15 cellular contexts compared by ENCODE assay signal in genomic region chr2:165406053-165406628, GRCh38.
DNase-seq lines count a peak whose midpoint lies in the region; ATAC-seq and TF ChIP-seq lines count a peak whose summit lies in the region.
"Had no signal": no experiment of that assay in that cellular context is flagged by ENCODE, and none has a peak within 500 bp of the region (broad histone marks: within the 10 kb centered on the region; RNA-seq: fewer than 3 reads in every experiment).

No MANE protein-coding gene starts in this region.

- no TSS peak for BruUV-seq in MCF 10A (replicated peaks; lab: Mats Ljungman, UMichigan)

- H3K9ac ChIP-seq in SK-N-SH (no peak overlapping the region), iPS-15b (ENCODE audit: low read depth, low read length) (peak overlapping the region; percentile 17)

- H4K20me1 ChIP-seq in SK-N-SH (ENCODE audit: insufficient read depth): no peaks in the 10 kb centered on the region

- intact Hi-C loops in MCF 10A (cut with micrococcal nuclease): loop anchor here (10.0 kb wide), 1 partner anchor 369 kb away; no protein-coding TSS in a partner anchor
- intact Hi-C loops in breast epithelium (cut with DNase I; ENCODE audit: low total_unique reads): no loop called here

- H3K27me3 ChIP-seq in breast epithelium: no peaks in the 10 kb centered on the region
- no peaks in the 10 kb centered on the region for H3K27me3 ChIP-seq in SK-N-SH (ENCODE audit: insufficient read depth)
- no peaks in the 10 kb centered on the region for H3K27me3 ChIP-seq in iPS-15b (ENCODE audit: control insufficient read depth, insufficient read depth, low read length)
- H3K27me3 ChIP-seq: neutrophil had no signal

- CTCF ChIA-PET in MCF 10A (lab: Yijun Ruan, JAX) (interaction anchor here (0.7 to 5.9 kb wide), 6 partner anchors 10 to 495 kb away, joined by 3 to 60 read pairs (median 4); no protein-coding TSS in a partner anchor), SK-N-SH (lab: Yijun Ruan, JAX) (interaction anchor here (1.0 to 1.5 kb wide), 4 partner anchors 11 to 468 kb away, joined by 3 to 5 read pairs (median 4); partner anchors contain the start of gene CSRNP3)

- no peaks in the 10 kb centered on the region for H3K36me3 Mint-ChIP-seq in MCF 10A (ENCODE audit: insufficient read depth, unreplicated experiment)
- no peaks in the 10 kb centered on the region for H3K36me3 Mint-ChIP-seq in natural killer cell treated with Interleukin-12 subunit alpha and Interleukin-12 subunit beta and Interleukin-15 and Interleukin-18, amount 100 ng/mL, for 72 hours

- H3F3A ChIP-seq in SK-N-SH (replicated peaks; ENCODE audit: insufficient read depth): peaks cover 4% of the 10 kb centered on the region

- POLR2A ChIA-PET in MCF 10A (lab: Yijun Ruan, JAX) (interaction anchor here (0.8 kb wide), 1 partner anchor 468 kb away, joined by 4 read pairs; no protein-coding TSS in a partner anchor), SK-N-SH (lab: Yijun Ruan, JAX) (interaction anchor here (0.9 kb wide), 1 partner anchor 166 kb away, joined by 3 read pairs; no protein-coding TSS in a partner anchor)

- no peaks in the 10 kb centered on the region for H3K9me3 Mint-ChIP-seq in MCF 10A (ENCODE audit: unreplicated experiment)
- no peaks in the 10 kb centered on the region for H3K9me3 Mint-ChIP-seq in natural killer cell treated with Interleukin-12 subunit alpha and Interleukin-12 subunit beta and Interleukin-15 and Interleukin-18, amount 100 ng/mL, for 72 hours
- H3K9me3 Mint-ChIP-seq: stimulated activated naive CD8-positive, alpha-beta T cell treated with anti-CD3 and anti-CD28 coated beads, Interleukin-15, Interleukin-2, amounts not matched to agents 100 ng/mL and 50 ng/mL, for 24 hours had no signal

- H3K9me3 ChIP-seq in breast epithelium: no peaks in the 10 kb centered on the region
- no peaks in the 10 kb centered on the region for H3K9me3 ChIP-seq in SK-N-SH
- H3K9me3 ChIP-seq in iPS-15b (ENCODE audit: control insufficient read depth, insufficient read depth, low read length): no peaks in the 10 kb centered on the region
- H3K9me3 ChIP-seq: neutrophil had no signal

- TF ChIP-seq RAD21 in SK-N-SH (IDR thresholded peaks at IDR 0.05; ENCODE audit: low read length): peak; percentile 5; the same call in 1 of the 2 replicates

- H3K9me2 ChIP-seq in SK-N-SH: no peaks in the 10 kb centered on the region

- WGBS in SK-N-SH (ENCODE audit: low lambda C conversion rate): 49% methylated on average over 5 of the region's 5 CpGs

- H3K27ac ChIP-seq in breast epithelium: no peak overlapping the region
- H3K27ac ChIP-seq in SK-N-SH (ENCODE audit: low read depth in 2 of 2, low read length in 1 of 2): no peak overlapping the region
- H3K27ac ChIP-seq: neutrophil had no signal

- peak overlapping the region; percentile 14; the same call in 1 of the 2 replicates for H3K4me2 ChIP-seq in SK-N-SH

- no peak; a peak in 1 of 4 replicates for TF ChIP-seq EP300 in SK-N-SH (IDR thresholded peaks at IDR 0.05; ENCODE audit: borderline replicate concordance in 1 of 2, low read depth in 1 of 2, low read length in 1 of 2)

- H3K4me1 ChIP-seq in breast epithelium (no peaks in the 10 kb centered on the region), SK-N-SH (ENCODE audit: control insufficient read depth in 1 of 2, insufficient read depth in 2 of 2, low read depth in 1 of 2, low read length in 1 of 2) (peaks cover 10 to 35% of the 10 kb centered on the region in 2 experiments; a peak in 3 of 4 replicates), iPS-15b (ENCODE audit: control insufficient read depth, insufficient read depth, low read length) (peaks cover 9% of the 10 kb centered on the region)

- H3K36me3 ChIP-seq in breast epithelium: no peaks in the 10 kb centered on the region
- no peaks in the 10 kb centered on the region for H3K36me3 ChIP-seq in SK-N-SH (replicated peaks in 1 of 2; ENCODE audit: control insufficient read depth in 1 of 2, insufficient read depth in 2 of 2, low read length in 1 of 2)
- no peaks in the 10 kb centered on the region for H3K36me3 ChIP-seq in iPS-15b (ENCODE audit: control insufficient read depth, insufficient read depth, low read length)
- H3K36me3 ChIP-seq: neutrophil had no signal

- no peak for ATAC-seq in natural killer cell treated with Interleukin-12 subunit alpha and Interleukin-12 subunit beta and Interleukin-15 and Interleukin-18, amount 100 ng/mL, for 72 hours
- ATAC-seq in HG03432 (IDR thresholded peaks at IDR 0.05; ENCODE audit: unreplicated experiment) (no peak), GM18858 (IDR thresholded peaks at IDR 0.05; ENCODE audit: unreplicated experiment) (no peak)

- DNase-seq in MCF 10A (ENCODE audit: unreplicated experiment) (peak; percentile 10), breast epithelium (ENCODE audit: low spot score in 2 of 2) (no peak), SK-N-SH (no peak), NCI-H526 (lab: John Stamatoyannopoulos, UW) (no peak)
- no peak for DNase-seq in natural killer cell treated with Interleukin-12 subunit alpha and Interleukin-12 subunit beta and Interleukin-15 and Interleukin-18, amount 100 ng/mL, for 72 hours (ENCODE audit: low spot score)
- DNase-seq: ACHN; effector CD8-positive, alpha-beta T cell; GDM1; hypothalamus; stimulated activated CD4-positive, alpha-beta T cell treated with anti-CD3 and anti-CD28 coated beads, Interleukin-1b, Interleukin-23, amount 100 ng/mL, for 48 hours had no signal

- no peak overlapping the region for H3K27ac Mint-ChIP-seq in MCF 10A (ENCODE audit: low read depth, unreplicated experiment)
- no peak overlapping the region for H3K27ac Mint-ChIP-seq in natural killer cell treated with Interleukin-12 subunit alpha and Interleukin-12 subunit beta and Interleukin-15 and Interleukin-18, amount 100 ng/mL, for 72 hours
- H3K27ac Mint-ChIP-seq: stimulated activated naive CD8-positive, alpha-beta T cell treated with anti-CD3 and anti-CD28 coated beads, Interleukin-15, Interleukin-2, amounts not matched to agents 100 ng/mL and 50 ng/mL, for 24 hours had no signal

- TF ChIP-seq CTCF in MCF 10A (IDR thresholded peaks at IDR 0.05; ENCODE audit: unreplicated experiment): no peak
- no peak for TF ChIP-seq CTCF in breast epithelium (IDR thresholded peaks at IDR 0.05)
- no peak for TF ChIP-seq CTCF in SK-N-SH (IDR thresholded peaks at IDR 0.05)

- H3K4me3 ChIP-seq in breast epithelium (no peak overlapping the region), SK-N-SH (ENCODE audit: low read depth in 2 of 2, low read length in 1 of 2) (no peak overlapping the region), iPS-15b (ENCODE audit: low read depth, low read length) (no peak overlapping the region)

- H2AFZ ChIP-seq in SK-N-SH (ENCODE audit: low read depth): no peak overlapping the region

- no peak for TF ChIP-seq POLR2A in breast epithelium (IDR thresholded peaks at IDR 0.05)

- no peaks in the 10 kb centered on the region for H3K4me1 Mint-ChIP-seq in MCF 10A (ENCODE audit: insufficient read depth, unreplicated experiment)
- H3K4me1 Mint-ChIP-seq in natural killer cell treated with Interleukin-12 subunit alpha and Interleukin-12 subunit beta and Interleukin-15 and Interleukin-18, amount 100 ng/mL, for 72 hours (ENCODE audit: low read depth in 2 of 2): no peaks in the 10 kb centered on the region

- H3K4me3 Mint-ChIP-seq in MCF 10A (ENCODE audit: unreplicated experiment): no peak overlapping the region
- H3K4me3 Mint-ChIP-seq in natural killer cell treated with Interleukin-12 subunit alpha and Interleukin-12 subunit beta and Interleukin-15 and Interleukin-18, amount 100 ng/mL, for 72 hours: no peak overlapping the region
- H3K4me3 Mint-ChIP-seq: stimulated activated naive CD8-positive, alpha-beta T cell treated with anti-CD3 and anti-CD28 coated beads, Interleukin-15, Interleukin-2, amounts not matched to agents 100 ng/mL and 50 ng/mL, for 24 hours had no signal

- H3K27me3 Mint-ChIP-seq in MCF 10A (ENCODE audit: insufficient read depth, unreplicated experiment): peaks cover 65% of the 10 kb centered on the region
- peaks cover 4% of the 10 kb centered on the region in 2 donors for H3K27me3 Mint-ChIP-seq in natural killer cell treated with Interleukin-12 subunit alpha and Interleukin-12 subunit beta and Interleukin-15 and Interleukin-18, amount 100 ng/mL, for 72 hours

- H3K79me2 ChIP-seq in SK-N-SH (ENCODE audit: insufficient read depth): no peaks in the 10 kb centered on the region

TF ChIP-seq in SK-N-SH, 30 proteins besides CTCF, POLR2A, EP300 and RAD21:
- TF ChIP-seq, protein P1, sequence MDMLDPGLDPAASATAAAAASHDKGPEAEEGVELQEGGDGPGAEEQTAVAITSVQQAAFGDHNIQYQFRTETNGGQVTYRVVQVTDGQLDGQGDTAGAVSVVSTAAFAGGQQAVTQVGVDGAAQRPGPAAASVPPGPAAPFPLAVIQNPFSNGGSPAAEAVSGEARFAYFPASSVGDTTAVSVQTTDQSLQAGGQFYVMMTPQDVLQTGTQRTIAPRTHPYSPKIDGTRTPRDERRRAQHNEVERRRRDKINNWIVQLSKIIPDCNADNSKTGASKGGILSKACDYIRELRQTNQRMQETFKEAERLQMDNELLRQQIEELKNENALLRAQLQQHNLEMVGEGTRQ (IDR thresholded peaks at IDR 0.05; ENCODE audit: borderline replicate concordance, low read depth, low read length): no peak
- TF ChIP-seq NFIC (IDR thresholded peaks at IDR 0.05; ENCODE audit: borderline replicate concordance) (peak; percentile 79), GATA2 (CRISPR knock-in tag; IDR thresholded peaks at IDR 0.05) (peak; percentile 40; the same call in 1 of the 2 replicates), TCF12 (IDR thresholded peaks at IDR 0.05) (peak; percentile 22; the same call in 1 of the 2 replicates)
- TF ChIP-seq, protein P2, sequence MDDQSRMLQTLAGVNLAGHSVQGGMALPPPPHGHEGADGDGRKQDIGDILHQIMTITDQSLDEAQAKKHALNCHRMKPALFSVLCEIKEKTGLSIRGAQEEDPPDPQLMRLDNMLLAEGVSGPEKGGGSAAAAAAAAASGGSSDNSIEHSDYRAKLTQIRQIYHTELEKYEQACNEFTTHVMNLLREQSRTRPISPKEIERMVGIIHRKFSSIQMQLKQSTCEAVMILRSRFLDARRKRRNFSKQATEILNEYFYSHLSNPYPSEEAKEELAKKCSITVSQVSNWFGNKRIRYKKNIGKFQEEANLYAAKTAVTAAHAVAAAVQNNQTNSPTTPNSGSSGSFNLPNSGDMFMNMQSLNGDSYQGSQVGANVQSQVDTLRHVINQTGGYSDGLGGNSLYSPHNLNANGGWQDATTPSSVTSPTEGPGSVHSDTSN (IDR thresholded peaks at IDR 0.05): peak; percentile 65; the same call in 1 of the 2 replicates
